15 cellular contexts compared by ENCODE assay signal in the genomic region with DNA sequence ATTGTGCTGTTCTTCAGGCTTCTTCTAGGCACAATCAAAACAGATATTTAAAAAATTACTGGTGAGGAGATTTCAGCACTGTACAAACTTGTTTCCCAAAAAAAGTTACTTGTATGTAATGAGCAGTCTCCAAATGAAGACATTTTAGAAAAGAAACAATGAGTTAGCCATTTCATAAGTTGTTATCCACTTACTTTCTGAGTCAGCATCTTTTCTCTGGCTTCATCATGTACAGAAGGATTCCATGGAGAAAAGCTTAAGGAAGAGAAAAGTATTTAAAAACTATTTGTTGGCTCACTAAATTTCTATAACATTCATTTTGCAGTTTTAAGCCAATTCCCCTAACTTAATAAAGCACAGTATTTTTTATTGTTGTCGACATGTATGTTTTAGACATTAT.
"Had no signal": no experiment of that assay in that cellular context is flagged by ENCODE, and none has a peak within 500 bp of the region (broad histone marks: within the 10 kb centered on the region; RNA-seq: fewer than 3 reads in every experiment).

No MANE protein-coding gene starts in this region.

- H3K9me3 ChIP-seq: psoas muscle, sigmoid colon had no signal

- H3K4me3 Mint-ChIP-seq: naive B cell had no signal

- H3K27me3 Mint-ChIP-seq: naive B cell had no signal

- DNase-seq: activated CD4-positive, CD25-positive, alpha-beta regulatory T cell treated with anti-CD3 and anti-CD28 coated beads, Interleukin-2, amount 50 U/mL, for 72 hours; activated T-cell treated with anti-CD3 and anti-CD28 coated beads, Interleukin-2, amount 50 U/mL, for 48 hours; brain microvascular endothelial cell; cerebellar nuclear complex; dermis blood vessel endothelial cell; hypothalamus; left cardiac atrium; naive B cell; nucleus accumbens; psoas muscle; SIG-M5; sigmoid colon; stimulated activated naive CD4-positive, alpha-beta T cell had no signal

- H3K4me1 Mint-ChIP-seq: naive B cell had no signal

- H3K27me3 ChIP-seq: brain microvascular endothelial cell, sigmoid colon had no signal

- ATAC-seq: esophagus mucosa, left cardiac atrium, psoas muscle had no signal

- H3K4me1 ChIP-seq: sigmoid colon had no signal

- H3K9me3 Mint-ChIP-seq: naive B cell had no signal

- H3K4me3 ChIP-seq: lung, psoas muscle, sigmoid colon had no signal

- H3K27ac ChIP-seq: brain microvascular endothelial cell, psoas muscle, sigmoid colon had no signal
